In genomic region chr11:2398664-2399355, GRCh38 we compare ENCODE assay signal across 8 cellular contexts. TPM values are rescaled to one million over a fixed set of nuclear protein-coding genes. Genes with fewer than 3 reads are reported as not detected.
DNase-seq lines count a peak whose midpoint lies in the region; ATAC-seq, FAIRE-seq and TF ChIP-seq lines count a peak whose summit lies in the region.

No MANE protein-coding gene starts in this region.

- H3F3A ChIP-seq in DOHH2 (ENCODE audit: control insufficient read depth, insufficient read depth), result peaks cover 28% of the 10 kb centered on the region

- FAIRE-seq in H1 (lab: Jason Lieb, UNC), result no peak

- TF ChIP-seq CTCF in DOHH2 (IDR thresholded peaks at IDR 0.05; ENCODE audit: low read depth, low read length, poor library complexity, severe bottlenecking), result peak; percentile 68
- no peak for TF ChIP-seq CTCF in H1 (IDR thresholded peaks at IDR 0.05; ENCODE audit: control extremely low read depth in 1 of 3, insufficient read depth in 1 of 3, low read depth in 1 of 3, low read length in 3 of 3)
- TF ChIP-seq CTCF in GM13977 (IDR thresholded peaks at IDR 0.05; ENCODE audit: extremely low read depth, insufficient read depth, missing control alignments), result no peak

- H4K91ac ChIP-seq in H1 (replicated peaks; ENCODE audit: insufficient read length, low read length), result no peak overlapping the region
- no peak overlapping the region for H4K91ac ChIP-seq in trophoblast cell (ENCODE audit: low read depth, low read length)

- peak overlapping the region; percentile 77 for H4K8ac ChIP-seq in H1 (ENCODE audit: extremely low read depth, insufficient read depth, low read length)
- H4K8ac ChIP-seq in trophoblast cell (ENCODE audit: low read depth, low read length), result peak overlapping the region; percentile 17

- no peak overlapping the region for H4K5ac ChIP-seq in H1 (ENCODE audit: insufficient read length, low read depth, low read length)

- H3K9me3 ChIP-seq in DOHH2 (ENCODE audit: control insufficient read depth, insufficient read depth, low read length) (no peaks in the 10 kb centered on the region), NT2/D1 (ENCODE audit: insufficient read depth, low read length) (no peaks in the 10 kb centered on the region), H1 (ENCODE audit: insufficient read depth in 2 of 2, low read depth in 1 of 2, low read length in 1 of 2) (no peaks in the 10 kb centered on the region), trophoblast cell (ENCODE audit: insufficient read depth, low read depth, low read length) (no peaks in the 10 kb centered on the region)

- WGBS in H1 (ENCODE audit: extremely low coverage in 1 of 2, insufficient coverage in 1 of 2, insufficient read length in 1 of 2, insufficient replicate concordance in 2 of 2, low coverage in 1 of 2, low lambda C conversion rate in 2 of 2, missing lambda C conversion rate in 1 of 2), 2 experiments, result 73% methylated on average over 5 of the region's 7 CpGs; no CpG with 5 or more reads in 1 of the 2 experiments
- no CpG with 5 or more reads among the region's 7 CpGs for WGBS in trophoblast cell (ENCODE audit: extremely low coverage, insufficient coverage, insufficient read length)

- H4K20me1 ChIP-seq in DOHH2 (ENCODE audit: control insufficient read depth, insufficient read depth, low read depth, low read length) (no peaks in the 10 kb centered on the region), H1 (replicated peaks in 1 of 2; ENCODE audit: control insufficient read depth in 1 of 2, insufficient read depth in 2 of 2, low read length in 2 of 2) (peaks cover 7 to 11% of the 10 kb centered on the region in 2 experiments)

- POLR2A ChIA-PET in H1 (lab: Charles Lee; ENCODE audit: partially characterized antibody), result interaction anchor here (0.9 to 5.0 kb wide), 6 partner anchors 11 to 93 kb away, joined by 3 to 42 read pairs (median 12); partner anchors contain the start of gene CD81

- no peak for ATAC-seq in GM19324 (IDR thresholded peaks at IDR 0.05; ENCODE audit: low FRiP score, unreplicated experiment)

- peaks cover 50% of the 10 kb centered on the region for H3K79me2 ChIP-seq in DOHH2 (ENCODE audit: control insufficient read depth, low read length)
- H3K79me2 ChIP-seq in H1 (ENCODE audit: control insufficient read depth in 1 of 2, insufficient read depth in 2 of 2, low read length in 2 of 2), result peaks cover 0 to 14% of the 10 kb centered on the region in 2 experiments; a peak in 3 of 4 replicates
- H3K79me2 ChIP-seq in trophoblast cell (ENCODE audit: control insufficient read depth, insufficient read depth, low read length, poor library complexity), result peaks cover 10% of the 10 kb centered on the region

- H4K12ac ChIP-seq in trophoblast cell (ENCODE audit: low read depth, low read length), result no peak overlapping the region

- H3K79me1 ChIP-seq in H1 (ENCODE audit: low read depth, low read length), result no peaks in the 10 kb centered on the region; the same call in 1 of the 2 replicates
- peaks cover 11% of the 10 kb centered on the region for H3K79me1 ChIP-seq in trophoblast cell (ENCODE audit: low read length)

- H3K18ac ChIP-seq in H1 (ENCODE audit: extremely low read depth, low read length) (no peak overlapping the region), trophoblast cell (ENCODE audit: low read length) (no peak overlapping the region)

- no peak overlapping the region for H3K56ac ChIP-seq in H1 (replicated peaks; ENCODE audit: insufficient read length, low read depth, low read length)

- DNase-seq in NT2/D1 (ENCODE audit: low read depth, low spot score) (no peak), H1 (ENCODE audit: low read depth in 1 of 2, low spot score in 2 of 2) (no peak), trophoblast cell (no peak), DMS53 (lab: John Stamatoyannopoulos, UW) (no peak), GM13977 (ENCODE audit: low spot score) (no peak), amniotic stem cell (lab: John Stamatoyannopoulos, UW) (no peak)

- in situ Hi-C loops in GM13977 (cut with MboI; ENCODE audit: low pct_unique_long_range_greater_than_20kb, low sequenced_read_pairs, unreplicated experiment), result no loop called here

- H3K9ac ChIP-seq in NT2/D1 (ENCODE audit: insufficient read length, low read depth) (peak overlapping the region; percentile 98), H1 (replicated peaks in 1 of 4; ENCODE audit: extremely low read depth in 1 of 4, low read depth in 3 of 4, low read length in 3 of 4) (no peak overlapping the region), trophoblast cell (ENCODE audit: low read length) (no peak overlapping the region)

- H3K27me3 ChIP-seq in DOHH2 (ENCODE audit: control insufficient read depth, low read length) (no peaks in the 10 kb centered on the region), NT2/D1 (ENCODE audit: insufficient read depth, insufficient read length) (no peaks in the 10 kb centered on the region), H1 (replicated peaks in 1 of 4; ENCODE audit: control insufficient read depth in 3 of 4, extremely low read depth in 1 of 4, insufficient read depth in 3 of 4, low read length in 3 of 4) (no peaks in the 10 kb centered on the region), trophoblast cell (ENCODE audit: insufficient read depth, low read length) (no peaks in the 10 kb centered on the region)

- no peak overlapping the region for H2BK15ac ChIP-seq in H1 (ENCODE audit: low read length)

- H3K4me3 ChIP-seq in DOHH2 (ENCODE audit: low read length), result peak overlapping the region; percentile 90
- H3K4me3 ChIP-seq in NT2/D1 (ENCODE audit: insufficient read length, low read depth), result peak overlapping the region; percentile 93
- peak overlapping the region in 3 of 4 experiments; percentile 64 to 86 (median 71); a peak in 4 of 8 replicates for H3K4me3 ChIP-seq in H1 (ENCODE audit: extremely low read depth in 1 of 4, insufficient read depth in 2 of 4, low read depth in 3 of 4, low read length in 4 of 4)
- H3K4me3 ChIP-seq in trophoblast cell (ENCODE audit: low read depth, low read length), result no peak overlapping the region

- H3K4me2 ChIP-seq in DOHH2 (ENCODE audit: low read length), result peak overlapping the region; percentile 80
- peak overlapping the region; percentile 47 to 86; a peak in 3 of 4 replicates for H3K4me2 ChIP-seq in H1 (ENCODE audit: insufficient read depth in 1 of 2, low read depth in 2 of 2, low read length in 2 of 2)
- peak overlapping the region; percentile 77 for H3K4me2 ChIP-seq in trophoblast cell (ENCODE audit: low read length)

- H3K23ac ChIP-seq in H1 (ENCODE audit: insufficient read length) (no peak overlapping the region), trophoblast cell (ENCODE audit: low read length) (no peak overlapping the region)

- H2BK120ac ChIP-seq in H1 (replicated peaks; ENCODE audit: low read depth, low read length) (no peak overlapping the region), trophoblast cell (ENCODE audit: insufficient read depth, low read length, poor library complexity) (no peak overlapping the region)

- no peak overlapping the region for H3K14ac ChIP-seq in H1 (ENCODE audit: insufficient read length)
- no peak overlapping the region for H3K14ac ChIP-seq in trophoblast cell (ENCODE audit: low read length)

- H2AK5ac ChIP-seq in H1 (ENCODE audit: low read depth, low read length) (no peak overlapping the region), trophoblast cell (ENCODE audit: low read length) (no peak overlapping the region)

- no peaks in the 10 kb centered on the region for H3K9me2 ChIP-seq in DOHH2 (replicated peaks; ENCODE audit: control insufficient read depth, low read length)

- no peak for TF ChIP-seq RAD21 in H1 (IDR thresholded peaks at IDR 0.05 in 1 of 2, conservative IDR thresholded peaks at IDR 0.05 in 1 of 2; ENCODE audit: low read depth in 2 of 2, low read length in 2 of 2)

- CTCF ChIA-PET in H1 (lab: Charles Lee; ENCODE audit: partially characterized antibody), result interaction anchor here (1.0 to 14.1 kb wide), 6 partner anchors 8 to 94 kb away, joined by 3 to 196 read pairs (median 28); no protein-coding TSS in a partner anchor

- H2BK5ac ChIP-seq in H1 (ENCODE audit: low read depth, low read length) (no peak overlapping the region), trophoblast cell (ENCODE audit: low read depth, low read length, poor library complexity) (no peak overlapping the region)

- H2BK12ac ChIP-seq in H1 (ENCODE audit: low read depth, low read length), result no peak overlapping the region
- no peak overlapping the region for H2BK12ac ChIP-seq in trophoblast cell (ENCODE audit: low read length)

- H2AFZ ChIP-seq in H1 (ENCODE audit: low read length), result no peak overlapping the region
- no peak overlapping the region for H2AFZ ChIP-seq in trophoblast cell (ENCODE audit: insufficient read depth, low read length, poor library complexity)

- peaks cover 82% of the 10 kb centered on the region for H3K36me3 ChIP-seq in DOHH2 (ENCODE audit: control insufficient read depth, low read length)
- H3K36me3 ChIP-seq in NT2/D1 (ENCODE audit: insufficient read depth, insufficient read length, low read length), result peaks cover 72% of the 10 kb centered on the region
- peaks cover 4 to 32% (median 10%) of the 10 kb centered on the region in 4 experiments; a peak in 5 of 8 replicates for H3K36me3 ChIP-seq in H1 (ENCODE audit: control insufficient read depth in 2 of 4, insufficient read depth in 4 of 4, low read length in 3 of 4)
- H3K36me3 ChIP-seq in trophoblast cell (ENCODE audit: control insufficient read depth in 1 of 2, insufficient read depth in 2 of 2, low read length in 2 of 2), result peaks cover 54 to 58% of the 10 kb centered on the region in 2 experiments

- no peak for TF ChIP-seq POLR2A in H1 (IDR thresholded peaks at IDR 0.05; ENCODE audit: control extremely low read depth in 1 of 2, low read depth in 2 of 2, low read length in 2 of 2)

- no peak for TF ChIP-seq EP300 in H1 (IDR thresholded peaks at IDR 0.05; ENCODE audit: borderline replicate concordance in 1 of 2, low read depth in 2 of 2, low read length in 2 of 2)

- H3K4me1 ChIP-seq in DOHH2 (ENCODE audit: control insufficient read depth, low read length) (peaks cover 68% of the 10 kb centered on the region), NT2/D1 (ENCODE audit: insufficient read depth, insufficient read length) (peaks cover 15% of the 10 kb centered on the region), H1 (replicated peaks in 1 of 4; ENCODE audit: control insufficient read depth in 3 of 4, insufficient read depth in 4 of 4, low read length in 3 of 4) (peaks cover 0 to 17% (median 6%) of the 10 kb centered on the region in 4 experiments; a peak in 5 of 7 replicates), trophoblast cell (ENCODE audit: control insufficient read depth in 1 of 2, insufficient read depth in 2 of 2, low read length in 2 of 2) (peaks cover 12 to 16% of the 10 kb centered on the region in 2 experiments)

- H3K4ac ChIP-seq in H1 (replicated peaks; ENCODE audit: insufficient read length, low read depth, low read length), result no peak overlapping the region
- H3K4ac ChIP-seq in trophoblast cell (ENCODE audit: low read depth, low read length), result no peak overlapping the region

- H2BK20ac ChIP-seq in H1 (ENCODE audit: low read length), result no peak overlapping the region

- H3K27ac ChIP-seq in DOHH2 (ENCODE audit: low read depth, low read length) (peak overlapping the region; percentile 82), H1 (ENCODE audit: low read depth, low read length) (no peak overlapping the region), trophoblast cell (ENCODE audit: low read depth, low read length) (no peak overlapping the region)

- H3K23me2 ChIP-seq in H1 (ENCODE audit: low read depth, low read length), result peaks cover 12% of the 10 kb centered on the region

RNA-seq across cellular contexts. Expression of gene TSSC4, which starts 1.7 kb away (rescaled TPM):
- total RNA-seq in H1 (2021; fragmentation: NEBNext Ultra II Directional; extraction: Animal tissue kit (Norgen Biotek cat#: 25700)), result 39.3 and 44.3 TPM in 2 replicates
- 34.0 and 49.6 TPM in 2 replicates for polyA plus RNA-seq in H1 (2011; rRNA removed)
- 36.2 TPM for polyA plus RNA-seq in H1 (2011; cell fraction: cytosol; rRNA removed)
- 40.4 TPM for polyA plus RNA-seq in H1 (2011; cell fraction: nucleus; rRNA removed)
- 25.9 to 42.8 TPM (median 40.6 TPM) in 4 replicates for polyA plus RNA-seq in H1 (2012, experiment 1 of 2)
- 24.6 TPM for polyA plus RNA-seq in H1 (2012, experiment 2 of 2)
- 53.6 TPM for polyA plus RNA-seq in H1 (2013, experiment 1 of 2)
- polyA plus RNA-seq in H1 (2013, experiment 2 of 2), result 49.6 TPM
- 16.0 and 16.2 TPM in 2 replicates for polyA minus RNA-seq in H1 (2011; rRNA and poly(A)+ RNA removed)
- 19.6 TPM for polyA minus RNA-seq in H1 (2011; cell fraction: cytosol; rRNA and poly(A)+ RNA removed)
- 38.7 TPM for polyA minus RNA-seq in H1 (2011; cell fraction: nucleus; rRNA and poly(A)+ RNA removed)
- polyA plus RNA-seq in trophoblast cell (2013), result 87.7 and 88.6 TPM in 2 replicates

RNA-seq across cellular contexts. Expression of gene CD81, which starts 21.7 kb away (rescaled TPM):
- total RNA-seq in H1 (2021; fragmentation: NEBNext Ultra II Directional; extraction: Animal tissue kit (Norgen Biotek cat#: 25700)), result 238 and 240 TPM in 2 replicates
- polyA plus RNA-seq in H1 (2011; rRNA removed), result 309 and 386 TPM in 2 replicates
- 189 TPM for polyA plus RNA-seq in H1 (2011; cell fraction: cytosol; rRNA removed)
- 205 TPM for polyA plus RNA-seq in H1 (2011; cell fraction: nucleus; rRNA removed)
- polyA plus RNA-seq in H1 (2012, experiment 1 of 2), result 237 to 356 TPM (median 324 TPM) in 4 replicates
- polyA plus RNA-seq in H1 (2012, experiment 2 of 2), result 408 TPM
- polyA plus RNA-seq in H1 (2013, experiment 1 of 2), result 299 TPM
- 331 TPM for polyA plus RNA-seq in H1 (2013, experiment 2 of 2)
- polyA minus RNA-seq in H1 (2011; rRNA and poly(A)+ RNA removed), result 242 and 320 TPM in 2 replicates
- 169 TPM for polyA minus RNA-seq in H1 (2011; cell fraction: cytosol; rRNA and poly(A)+ RNA removed)
- 74.6 TPM for polyA minus RNA-seq in H1 (2011; cell fraction: nucleus; rRNA and poly(A)+ RNA removed)
- polyA plus RNA-seq in trophoblast cell (2013), result 242 and 246 TPM in 2 replicates

RNA-seq across cellular contexts. Expression of gene TRPM5, which starts 45.5 kb away (rescaled TPM):
- 0.11 TPM in 1 of 2 replicates, not detected in the other for total RNA-seq in H1 (2021; fragmentation: NEBNext Ultra II Directional; extraction: Animal tissue kit (Norgen Biotek cat#: 25700))
- 0.02 and 0.05 TPM in 2 replicates for polyA plus RNA-seq in H1 (2011; rRNA removed)
- 0.04 TPM for polyA plus RNA-seq in H1 (2011; cell fraction: cytosol; rRNA removed)
- polyA plus RNA-seq in H1 (2011; cell fraction: nucleus; rRNA removed), result 0.24 TPM
- 0.04 TPM in 1 of 4 replicates, not detected in the others for polyA plus RNA-seq in H1 (2012, experiment 1 of 2)
- polyA plus RNA-seq in H1 (2012, experiment 2 of 2), result not detected
- 0.02 TPM for polyA plus RNA-seq in H1 (2013, experiment 1 of 2)
- polyA plus RNA-seq in H1 (2013, experiment 2 of 2), result 0.02 TPM
- not detected in 2 replicates for polyA minus RNA-seq in H1 (2011; rRNA and poly(A)+ RNA removed)
- polyA minus RNA-seq in H1 (2011; cell fraction: cytosol; rRNA and poly(A)+ RNA removed), result not detected
- polyA minus RNA-seq in H1 (2011; cell fraction: nucleus; rRNA and poly(A)+ RNA removed), result not detected
- polyA plus RNA-seq in trophoblast cell (2013), result 0.03 and 0.04 TPM in 2 replicates

RNA-seq across cellular contexts. Expression of gene KCNQ1, which starts 46.0 kb away (rescaled TPM):
- 2.0 and 2.4 TPM in 2 replicates for total RNA-seq in H1 (2021; fragmentation: NEBNext Ultra II Directional; extraction: Animal tissue kit (Norgen Biotek cat#: 25700))
- polyA plus RNA-seq in H1 (2011; rRNA removed), result 1.9 and 2.4 TPM in 2 replicates
- polyA plus RNA-seq in H1 (2011; cell fraction: cytosol; rRNA removed), result 1.4 TPM
- polyA plus RNA-seq in H1 (2011; cell fraction: nucleus; rRNA removed), result 2.3 TPM
- polyA plus RNA-seq in H1 (2012, experiment 1 of 2), result 1.4 to 2.5 TPM (median 2.0 TPM) in 4 replicates
- polyA plus RNA-seq in H1 (2012, experiment 2 of 2), result 2.2 TPM
- polyA plus RNA-seq in H1 (2013, experiment 1 of 2), result 2.0 TPM
- polyA plus RNA-seq in H1 (2013, experiment 2 of 2), result 2.0 TPM
- polyA minus RNA-seq in H1 (2011; rRNA and poly(A)+ RNA removed), result 1.3 and 2.8 TPM in 2 replicates
- 1.8 TPM for polyA minus RNA-seq in H1 (2011; cell fraction: cytosol; rRNA and poly(A)+ RNA removed)
- polyA minus RNA-seq in H1 (2011; cell fraction: nucleus; rRNA and poly(A)+ RNA removed), result 6.1 TPM
- 0.53 and 0.64 TPM in 2 replicates for polyA plus RNA-seq in trophoblast cell (2013)
